28 cellular contexts compared by ENCODE assay signal in genomic region chr19:31085125-31085524, GRCh38.
"Had no signal": no experiment of that assay in that cellular context is flagged by ENCODE, and none has a peak within 500 bp of the region (broad histone marks: within the 10 kb centered on the region; RNA-seq: fewer than 3 reads in every experiment).

No MANE protein-coding gene starts in this region.

- ATAC-seq: gastrocnemius medialis; left lobe of liver; naive thymus-derived CD8-positive, alpha-beta T cell; sciatic nerve; stimulated activated effector memory CD8-positive, alpha-beta T cell treated with anti-CD3 and anti-CD28 coated beads, Interleukin-12 subunit alpha, Interleukin-12 subunit beta, amount 100 ng/mL, for 72 hours had no signal

- H3K36me3 Mint-ChIP-seq: naive thymus-derived CD8-positive, alpha-beta T cell had no signal

- H3K9me3 ChIP-seq: esophagus squamous epithelium, gastrocnemius medialis, prostate gland, right atrium auricular region, stomach, thyroid gland, vagina had no signal

- H3K4me1 Mint-ChIP-seq: naive thymus-derived CD8-positive, alpha-beta T cell; nephron progenitor cell; stimulated activated effector memory CD8-positive, alpha-beta T cell treated with anti-CD3 and anti-CD28 coated beads, Interleukin-12 subunit alpha, Interleukin-12 subunit beta, amount 100 ng/mL, for 72 hours had no signal

- H3K27ac Mint-ChIP-seq: naive thymus-derived CD8-positive, alpha-beta T cell; nephron progenitor cell; stimulated activated effector memory CD8-positive, alpha-beta T cell treated with anti-CD3 and anti-CD28 coated beads, Interleukin-12 subunit alpha, Interleukin-12 subunit beta, amount 100 ng/mL, for 72 hours had no signal

- H3K27me3 ChIP-seq: esophagus squamous epithelium, gastrocnemius medialis, right atrium auricular region, thyroid gland, vagina had no signal

- H3K4me3 ChIP-seq: coronary artery, esophagus squamous epithelium, gastrocnemius medialis, prostate gland, right atrium auricular region, smooth muscle cell, stomach, thyroid gland, vagina had no signal

- H3K9me3 Mint-ChIP-seq: nephron progenitor cell; stimulated activated effector memory CD8-positive, alpha-beta T cell treated with anti-CD3 and anti-CD28 coated beads, Interleukin-12 subunit alpha, Interleukin-12 subunit beta, amount 100 ng/mL, for 72 hours had no signal

- FAIRE-seq: endothelial cell of umbilical vein, keratinocyte had no signal

- H3K27ac ChIP-seq: coronary artery, esophagus squamous epithelium, gastrocnemius medialis, prostate gland, right atrium auricular region, stomach, thyroid gland, vagina had no signal

- H3K4me2 ChIP-seq: smooth muscle cell had no signal

- H3K36me3 ChIP-seq: esophagus squamous epithelium, gastrocnemius medialis, prostate gland, right atrium auricular region, stomach, thyroid gland, vagina had no signal

- DNase-seq: dermis blood vessel endothelial cell; effector memory CD4-positive, alpha-beta T cell; erythroblast; esophagus squamous epithelium; foreskin fibroblast; gastrocnemius medialis; head of caudate nucleus; mesendoderm; midbrain; naive thymus-derived CD8-positive, alpha-beta T cell; nephron progenitor cell; nucleus accumbens; stimulated activated CD4-positive, alpha-beta T cell treated with anti-CD3 and anti-CD28 coated beads, Interleukin-2, amount 100 ng/mL, for 24 hours; stimulated activated CD4-positive, alpha-beta T cell treated with anti-CD3 and anti-CD28 coated beads, Interleukin-4, amount 100 ng/mL, for 24 hours; stimulated activated naive CD4-positive, alpha-beta T cell treated with Interleukin-2 at 50 U/mL for 16 hours; stomach; thyroid gland; trophoblast cell had no signal

- H3K4me3 Mint-ChIP-seq: naive thymus-derived CD8-positive, alpha-beta T cell; nephron progenitor cell; stimulated activated effector memory CD8-positive, alpha-beta T cell treated with anti-CD3 and anti-CD28 coated beads, Interleukin-12 subunit alpha, Interleukin-12 subunit beta, amount 100 ng/mL, for 72 hours had no signal

- H3K4me1 ChIP-seq: esophagus squamous epithelium, gastrocnemius medialis, prostate gland, right atrium auricular region, stomach, thyroid gland, vagina had no signal
